ENCODE assay signal across 32 cellular contexts in the genomic region with DNA sequence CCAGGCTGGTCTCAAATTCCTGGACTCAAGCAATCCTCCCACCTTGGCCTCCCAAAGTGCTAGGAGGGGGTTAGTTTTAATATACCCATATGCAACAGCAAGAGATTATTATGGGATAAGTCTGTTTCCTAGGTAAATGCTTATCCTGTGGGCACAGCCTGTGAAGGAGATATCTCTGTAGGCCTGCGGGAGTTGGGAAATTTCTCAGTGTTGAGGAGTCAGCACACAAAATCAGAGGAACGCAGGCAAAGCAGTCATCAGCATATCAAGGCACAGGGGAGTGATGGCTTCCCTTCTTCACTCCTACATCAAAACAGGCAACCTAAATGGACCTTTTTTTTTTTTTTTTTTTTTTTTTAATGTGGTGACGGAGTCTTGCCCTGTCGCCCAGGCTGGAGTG.
"Had no signal": no experiment of that assay in that cellular context is flagged by ENCODE, and none has a peak within 500 bp of the region (broad histone marks: within the 10 kb centered on the region; RNA-seq: fewer than 3 reads in every experiment).

No MANE protein-coding gene starts in this region.

- H3K4me3 ChIP-seq: cardiac muscle cell had no signal

- H3K36me3 ChIP-seq: cardiac muscle cell, WERI-Rb-1 had no signal

- H3K27me3 ChIP-seq: cardiac muscle cell had no signal

- DNase-seq: activated CD4-positive, alpha-beta memory T cell treated with anti-CD3 and anti-CD28 coated beads for 36 hours; activated CD4-positive, alpha-beta T cell treated with anti-CD3 and anti-CD28 coated beads for 1 hour; activated CD4-positive, alpha-beta T cell treated with anti-CD3 and anti-CD28 coated beads for 36 hours; activated CD4-positive, alpha-beta T cell treated with anti-CD3 and anti-CD28 coated beads, Interleukin-2, amount 10 ng/mL, durations not matched to agents 24 days and 14 days; activated CD4-positive, alpha-beta T cell treated with anti-CD3 and anti-CD28 coated beads, Interleukin-2, amount 50 U/mL, for 1 hour; activated CD4-positive, alpha-beta T cell treated with anti-CD3 and anti-CD28 coated beads, Interleukin-2, amount 50 U/mL, for 4 hours; activated CD4-positive, CD25-positive, alpha-beta regulatory T cell; activated CD8-positive, alpha-beta memory T cell treated with anti-CD3 and anti-CD28 coated beads, Interleukin-2, amount 50 U/mL, for 4 hours; activated CD8-positive, alpha-beta T cell treated with anti-CD3 and anti-CD28 coated beads for 36 hours; activated gamma-delta T cell; activated naive CD4-positive, alpha-beta T cell treated with anti-CD3 and anti-CD28 coated beads, Interleukin-2, amount 10 ng/mL, durations not matched to agents 7 days and 5 days; activated naive CD4-positive, alpha-beta T cell treated with Interleukin-2 at 50 U/mL for 16 hours; activated naive CD8-positive, alpha-beta T cell treated with anti-CD3 and anti-CD28 coated beads, Interleukin-2, amount 10 ng/mL, durations not matched to agents 7 days and 5 days; activated naive CD8-positive, alpha-beta T cell treated with anti-CD3 and anti-CD28 coated beads, Interleukin-2, amount 50 U/mL, for 24 hours; activated T-cell treated with anti-CD3 and anti-CD28 coated beads for 4 hours; activated T-cell treated with anti-CD3 and anti-CD28 coated beads, Interleukin-2, amount 50 U/mL, for 1 hour; activated T-cell treated with anti-CD3 and anti-CD28 coated beads, Interleukin-2, amount 50 U/mL, for 4 hours; activated T-cell treated with anti-CD3 and anti-CD28 coated beads, Interleukin-2, amount 50 U/mL, for 72 hours; amniotic stem cell; aorta; caudate nucleus; cerebellar nuclear complex; T-cell; T-helper 17 cell; T-helper 9 cell; WERI-Rb-1 had no signal

- FAIRE-seq: astrocyte, bronchial epithelial cell had no signal

- ATAC-seq: activated CD4-positive, alpha-beta T cell treated with anti-CD3 and anti-CD28 coated beads for 36 hours; activated CD4-positive, CD25-positive, alpha-beta regulatory T cell treated with anti-CD3 and anti-CD28 coated beads, Interleukin-2, amount 50 U/mL, for 24 hours; activated CD8-positive, alpha-beta T cell treated with anti-CD3 and anti-CD28 coated beads for 36 hours; activated naive CD8-positive, alpha-beta T cell treated with anti-CD3 and anti-CD28 coated beads, Interleukin-2, amount 50 U/mL, for 24 hours; activated T-cell treated with anti-CD3 and anti-CD28 coated beads, Interleukin-2, amount 50 U/mL, for 4 hours; activated T-cell treated with anti-CD3 and anti-CD28 coated beads, Interleukin-2, amount 50 U/mL, for 72 hours; activated T-helper 17 cell treated with anti-CD3 and anti-CD28 coated beads, Interleukin-2, amount 50 U/mL, for 72 hours; T-cell; T-helper 17 cell; WTC11 had no signal

- H3K27ac ChIP-seq: cardiac muscle cell, WERI-Rb-1 had no signal
